ENCODE assay signal across 9 cellular contexts in the genomic region with DNA sequence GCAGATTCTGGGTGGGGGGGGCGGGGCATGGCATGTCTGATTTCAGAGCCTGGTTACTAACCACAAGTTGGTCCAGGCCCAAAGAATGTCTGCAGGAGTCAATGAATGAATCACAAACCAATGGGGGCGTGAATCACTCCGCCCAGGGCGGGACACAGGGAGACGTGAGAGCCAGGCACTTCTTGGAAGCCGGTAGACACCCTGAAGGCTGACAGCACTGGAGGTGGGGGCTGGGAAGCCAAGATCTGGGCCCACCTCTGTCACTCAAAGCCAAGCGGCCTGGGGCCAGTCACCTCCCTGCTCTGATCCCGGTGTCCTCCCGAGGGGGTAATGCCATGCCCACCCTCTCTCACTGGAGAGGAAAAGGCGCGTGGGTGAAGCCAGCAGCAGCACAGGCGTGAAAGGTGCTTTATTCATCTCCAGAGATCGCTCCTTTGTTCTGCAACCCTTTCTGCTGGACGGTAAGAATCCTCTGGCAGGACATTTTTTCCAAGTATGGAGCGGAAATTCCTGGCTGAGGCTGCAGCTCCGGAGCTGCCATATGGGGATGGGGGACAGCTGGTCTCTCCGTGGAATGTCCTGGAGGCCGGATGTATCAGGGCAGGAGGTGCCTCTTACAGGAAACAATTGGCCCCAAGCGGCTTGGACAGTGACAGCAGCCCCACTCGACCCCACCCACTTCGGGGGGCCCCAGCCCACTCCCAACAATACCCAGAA.
A peak's percentile ranks its signal among the peaks of the same experiment; 100 is the strongest.
DNase-seq lines count a peak whose midpoint lies in the region; ATAC-seq and TF ChIP-seq lines count a peak whose summit lies in the region.
"Had no signal": no experiment of that assay in that cellular context is flagged by ENCODE, and none has a peak within 500 bp of the region (broad histone marks: within the 10 kb centered on the region; RNA-seq: fewer than 3 reads in every experiment).

No MANE protein-coding gene starts in this region.

- peaks cover 30 to 35% of the 10 kb centered on the region in 2 donors for H3K4me1 Mint-ChIP-seq in immature natural killer cell

- POLR2A ChIA-PET in AG04450 (lab: Yijun Ruan, JAX) = interaction anchor here (0.7 to 2.4 kb wide), 2 partner anchors 86 to 263 kb away, joined by 6 to 20 read pairs; a partner anchor contains a TSS

- CTCF ChIA-PET in AG04450 (lab: Charles Lee) = interaction anchor here (1.0 to 1.4 kb wide), 3 partner anchors 86 to 189 kb away, joined by 4 to 5 read pairs (median 4); no protein-coding TSS in a partner anchor

- H3K27ac ChIP-seq in AG04450 (ENCODE audit: low read depth, low read length) = peak overlapping the region; percentile 98

- peaks cover 13 to 35% (median 19%) of the 10 kb centered on the region in 3 donors for H3K36me3 Mint-ChIP-seq in immature natural killer cell

- H3K4me3 ChIP-seq in AG04450 (ENCODE audit: low read depth, low read length) = peak overlapping the region; percentile 57

- ATAC-seq in HG03342 (IDR thresholded peaks at IDR 0.05; ENCODE audit: unreplicated experiment) = no peak
- no peak for ATAC-seq in GM19463 (IDR thresholded peaks at IDR 0.05; ENCODE audit: unreplicated experiment)

- TF ChIP-seq CTCF in AG04450 (IDR thresholded peaks at IDR 0.05; ENCODE audit: low read depth, low read length) = no peak

- no peaks in the 10 kb centered on the region for H3K27me3 ChIP-seq in AG04450 (ENCODE audit: control insufficient read depth, insufficient read depth, low read length)

- no peak overlapping the region for H3K4me3 Mint-ChIP-seq in immature natural killer cell
- H3K4me3 Mint-ChIP-seq: activated naive CD8-positive, alpha-beta T cell treated with anti-CD3 and anti-CD28 coated beads, Interleukin-2, amount 10 ng/mL, durations not matched to agents 7 days and 5 days had no signal

- peak; percentile 81 for DNase-seq in AG04450 (ENCODE audit: low read depth, low spot score)
- DNase-seq in LHCN-M2 (ENCODE audit: low read depth) = peak; percentile 97
- peak; percentile 93 for DNase-seq in dedifferentiated amniotic fluid mesenchymal stem cell (ENCODE audit: extremely low spot score)
- DNase-seq in mucosa of gallbladder (ENCODE audit: low spot score) = peak; percentile 76
- DNase-seq in NCI-H1694 treated with DMSO at 0.1 percent for 48 hours (lab: John Stamatoyannopoulos, UW) = no peak
- DNase-seq in immature natural killer cell = no peak
- DNase-seq: activated naive CD8-positive, alpha-beta T cell treated with anti-CD3 and anti-CD28 coated beads, Interleukin-2, amount 10 ng/mL, durations not matched to agents 7 days and 5 days had no signal

- peaks cover 5 to 25% (median 5%) of the 10 kb centered on the region in 3 donors for H3K27me3 Mint-ChIP-seq in immature natural killer cell (ENCODE audit: low read depth in 3 of 3)
- H3K27me3 Mint-ChIP-seq: activated naive CD8-positive, alpha-beta T cell treated with anti-CD3 and anti-CD28 coated beads, Interleukin-2, amount 10 ng/mL, durations not matched to agents 7 days and 5 days had no signal

- no peaks in the 10 kb centered on the region for H3K9me3 ChIP-seq in AG04450 (ENCODE audit: control insufficient read depth, insufficient read depth, low read length)

- H3K27ac Mint-ChIP-seq in immature natural killer cell = peak overlapping the region in 2 of 6 donors; percentile 14 to 53

- H3K9me3 Mint-ChIP-seq in immature natural killer cell = no peaks in the 10 kb centered on the region
- H3K9me3 Mint-ChIP-seq: activated naive CD8-positive, alpha-beta T cell treated with anti-CD3 and anti-CD28 coated beads, Interleukin-2, amount 10 ng/mL, durations not matched to agents 7 days and 5 days had no signal

Comparison
In these comparisons a context has a peak if more than half of its experiments do, and no peak if none do; other contexts are left out.
1. DNase-seq: peak in AG04450 (single experiment), LHCN-M2 (single experiment), dedifferentiated amniotic fluid mesenchymal stem cell (single experiment) and mucosa of gallbladder (single experiment); none in NCI-H1694 treated with DMSO at 0.1 percent for 48 hours (single experiment) and immature natural killer cell (0 of 3).